8 cellular contexts compared by ENCODE assay signal in genomic region chr4:12431259-12431658, GRCh38.
DNase-seq lines count a peak whose midpoint lies in the region; ATAC-seq and TF ChIP-seq lines count a peak whose summit lies in the region.
"Not testable (repeated sequence)": the region's sequence is repeated elsewhere in the genome, so short reads cannot be mapped to it uniquely, and the experiment has no call there.

No MANE protein-coding gene starts in this region.

- peak overlapping the region; percentile 21 for H3K4me2 ChIP-seq in HCT116 (ENCODE audit: low read length)
- not testable (repeated sequence) for H3K4me2 ChIP-seq in PC-3 (ENCODE audit: low read length); mammary epithelial cell (ENCODE audit: insufficient read depth, low read depth, low read length)

- H3F3A ChIP-seq in PC-3 (ENCODE audit: low read length, unreplicated experiment): not testable (repeated sequence)

- TF ChIP-seq POLR2A in HCT116 (IDR thresholded peaks at IDR 0.05; ENCODE audit: borderline replicate concordance, extremely low read depth, insufficient read depth, insufficient read length): not testable (repeated sequence)

- not testable (repeated sequence) for H3K27ac Mint-ChIP-seq in Calu3 (ENCODE audit: unreplicated experiment); activated CD4-positive, alpha-beta T cell treated with anti-CD3 and anti-CD28 coated beads, Interleukin-2, amount 10 ng/mL, durations not matched to agents 24 days and 14 days
- peak overlapping the region; percentile 46 for H3K27ac Mint-ChIP-seq in endodermal cell

- H3K9me3 ChIP-seq in HCT116 (ENCODE audit: control insufficient read depth in 1 of 2, insufficient read depth in 1 of 2, low read depth in 1 of 2, low read length in 2 of 2); PC-3 (ENCODE audit: low read length); endodermal cell (ENCODE audit: control insufficient read depth, low read length): not testable (repeated sequence)
- H3K9me3 ChIP-seq in mammary epithelial cell (replicated peaks; ENCODE audit: insufficient read depth, low read length): peaks cover 15% of the 10 kb centered on the region

- RAD21 ChIA-PET in HCT116 (lab: Charles Lee; ENCODE audit: low non-redundant PET in 1 of 2, low total read pairs in 2 of 2, uncharacterized antibody in 2 of 2, unreplicated experiment in 2 of 2): not testable (repeated sequence)

- 71% methylated on average over 7 of the region's 7 CpGs for WGBS in mammary epithelial cell (ENCODE audit: low coverage, missing lambda C conversion rate)
- WGBS in endodermal cell (ENCODE audit: insufficient coverage in 1 of 2, insufficient read length in 1 of 2), 2 experiments: 83 to 99% methylated on average over 2 to 7 of the region's 7 CpGs

- H3K4me1 Mint-ChIP-seq in Calu3 (ENCODE audit: low read depth, unreplicated experiment) (peaks cover 18% of the 10 kb centered on the region), endodermal cell (peaks cover 25% of the 10 kb centered on the region)
- H3K4me1 Mint-ChIP-seq in activated CD4-positive, alpha-beta T cell treated with anti-CD3 and anti-CD28 coated beads, Interleukin-2, amount 10 ng/mL, durations not matched to agents 24 days and 14 days: not testable (repeated sequence)

- H3K4me1 ChIP-seq in HCT116 (ENCODE audit: control insufficient read depth in 1 of 2, insufficient read depth in 2 of 2, low read length in 2 of 2): peaks cover 0 to 10% of the 10 kb centered on the region in 2 experiments; a peak in 2 of 4 replicates
- not testable (repeated sequence) for H3K4me1 ChIP-seq in PC-3 (ENCODE audit: insufficient read depth, low read length); mammary epithelial cell (ENCODE audit: insufficient read depth, low read length); endodermal cell (ENCODE audit: control insufficient read depth, insufficient read depth, low read length); foreskin keratinocyte

- not testable (repeated sequence) for H3K9me3 Mint-ChIP-seq in Calu3 (ENCODE audit: low read depth, unreplicated experiment); endodermal cell
- H3K9me3 Mint-ChIP-seq in activated CD4-positive, alpha-beta T cell treated with anti-CD3 and anti-CD28 coated beads, Interleukin-2, amount 10 ng/mL, durations not matched to agents 24 days and 14 days: peaks cover 15% of the 10 kb centered on the region

- dilution Hi-C loops in mammary epithelial cell (cut with HindIII; ENCODE audit: low sequenced_read_pairs): not testable (repeated sequence)

- H3K27me3 ChIP-seq in HCT116 (ENCODE audit: insufficient read depth, low read length); PC-3 (ENCODE audit: low read length); mammary epithelial cell (ENCODE audit: insufficient read depth, low read length); endodermal cell (ENCODE audit: control insufficient read depth, insufficient read depth, low read length, poor library complexity, severe bottlenecking); foreskin keratinocyte: not testable (repeated sequence)

- POLR2A ChIA-PET in HCT116 (lab: Charles Lee); PC-3 (lab: Charles Lee; ENCODE audit: unreplicated experiment): not testable (repeated sequence)

- not testable (repeated sequence) for H3K36me3 Mint-ChIP-seq in Calu3 (ENCODE audit: insufficient read depth, unreplicated experiment); activated CD4-positive, alpha-beta T cell treated with anti-CD3 and anti-CD28 coated beads, Interleukin-2, amount 10 ng/mL, durations not matched to agents 24 days and 14 days (ENCODE audit: low read depth); endodermal cell (ENCODE audit: low read depth)

- not testable (repeated sequence) for H3K27me3 Mint-ChIP-seq in Calu3 (ENCODE audit: unreplicated experiment); activated CD4-positive, alpha-beta T cell treated with anti-CD3 and anti-CD28 coated beads, Interleukin-2, amount 10 ng/mL, durations not matched to agents 24 days and 14 days; endodermal cell (ENCODE audit: insufficient read depth)

- in situ Hi-C loops in mammary epithelial cell (cut with MboI; ENCODE audit: low sequenced_read_pairs in 2 of 2): not testable (repeated sequence)

- not testable (repeated sequence) for H2AFZ ChIP-seq in HCT116 (ENCODE audit: low read depth, low read length, poor library complexity, severe bottlenecking); PC-3 (ENCODE audit: low read length); mammary epithelial cell (ENCODE audit: low read depth, low read length)

- H3K36me3 ChIP-seq in HCT116 (ENCODE audit: control insufficient read depth in 1 of 2, insufficient read depth in 2 of 2, low read length in 2 of 2); PC-3 (ENCODE audit: low read depth, low read length); mammary epithelial cell (ENCODE audit: insufficient read depth, low read length); endodermal cell (ENCODE audit: control insufficient read depth, insufficient read depth, low read length): not testable (repeated sequence)

- H4K20me1 ChIP-seq in HCT116 (ENCODE audit: insufficient read depth); PC-3 (ENCODE audit: low read length); mammary epithelial cell (ENCODE audit: insufficient read depth, low read length): not testable (repeated sequence)

- intact Hi-C loops in Calu3 (cut with micrococcal nuclease; ENCODE audit: unreplicated experiment); HCT116 (cut with micrococcal nuclease); PC-3 (cut with micrococcal nuclease); activated CD4-positive, alpha-beta T cell treated with anti-CD3 and anti-CD28 coated beads, Interleukin-2, amount 10 ng/mL, durations not matched to agents 24 days and 14 days (cut with micrococcal nuclease); mammary epithelial cell (cut with micrococcal nuclease): not testable (repeated sequence)

- H3K27ac ChIP-seq in HCT116 (ENCODE audit: low read depth, low read length); PC-3 (ENCODE audit: low read length); mammary epithelial cell (ENCODE audit: insufficient read depth, low read depth, low read length); endodermal cell (ENCODE audit: low read depth, low read length): not testable (repeated sequence)
- peak overlapping the region; percentile 32 for H3K27ac ChIP-seq in foreskin keratinocyte

- not testable (repeated sequence) for H3K79me2 ChIP-seq in HCT116 (ENCODE audit: insufficient read depth, low read length); PC-3 (ENCODE audit: low read length); mammary epithelial cell (ENCODE audit: insufficient read depth, low read length)

- DNase-seq in Calu3: peak; percentile 4
- peak; percentile 19 for DNase-seq in HCT116 (ENCODE audit: low read depth, low spot score)
- DNase-seq in PC-3: peak; percentile 4
- peak; percentile 14 for DNase-seq in activated CD4-positive, alpha-beta T cell treated with anti-CD3 and anti-CD28 coated beads, Interleukin-2, amount 10 ng/mL, durations not matched to agents 24 days and 14 days
- DNase-seq in mammary epithelial cell: peak; percentile 6
- DNase-seq in endodermal cell, foreskin keratinocyte: not testable (repeated sequence)
- peak; percentile 31 for DNase-seq in mucosa of gallbladder (ENCODE audit: low spot score)

- not testable (repeated sequence) for BruUV-seq in Calu3 (replicated peaks; lab: Mats Ljungman, UMichigan); HCT116 (replicated peaks; lab: Mats Ljungman, UMichigan); PC-3 (replicated peaks; lab: Mats Ljungman, UMichigan); mammary epithelial cell (replicated peaks; lab: Mats Ljungman, UMichigan)

- not testable (repeated sequence) for TF ChIP-seq CTCF in Calu3 (IDR thresholded peaks at IDR 0.05; ENCODE audit: unreplicated experiment); HCT116 (IDR thresholded peaks at IDR 0.05 in 2 of 3, conservative IDR thresholded peaks at IDR 0.05 in 1 of 3; ENCODE audit: borderline replicate concordance in 1 of 3, insufficient read depth in 1 of 3, low read depth in 2 of 3, low read length in 2 of 3); PC-3 (conservative IDR thresholded peaks at IDR 0.05; ENCODE audit: low read depth, low read length); mammary epithelial cell (conservative IDR thresholded peaks at IDR 0.05 in 1 of 2, IDR thresholded peaks at IDR 0.05 in 1 of 2; ENCODE audit: extremely low read depth in 1 of 2, insufficient read depth in 1 of 2, low read depth in 1 of 2, low read length in 2 of 2); endodermal cell (conservative IDR thresholded peaks at IDR 0.05); foreskin keratinocyte (conservative IDR thresholded peaks at IDR 0.05)

- not testable (repeated sequence) for ATAC-seq in HCT116, PC-3
- ATAC-seq in foreskin keratinocyte: peak; percentile 44

- not testable (repeated sequence) for H3K4me3 ChIP-seq in HCT116 (replicated peaks in 1 of 2; ENCODE audit: low read depth in 1 of 2, low read length in 2 of 2); PC-3 (ENCODE audit: low read length); mammary epithelial cell (replicated peaks in 1 of 3; ENCODE audit: insufficient read depth in 1 of 3, low read depth in 2 of 3, low read length in 3 of 3)
- peak overlapping the region; percentile 0 for H3K4me3 ChIP-seq in endodermal cell (ENCODE audit: low read length)

- H3K4me3 Mint-ChIP-seq in Calu3 (ENCODE audit: low read depth, unreplicated experiment); activated CD4-positive, alpha-beta T cell treated with anti-CD3 and anti-CD28 coated beads, Interleukin-2, amount 10 ng/mL, durations not matched to agents 24 days and 14 days; endodermal cell: not testable (repeated sequence)

- H3K9ac ChIP-seq in HCT116 (ENCODE audit: low read length); PC-3 (ENCODE audit: low read length); mammary epithelial cell (ENCODE audit: insufficient read depth, low read length); endodermal cell (ENCODE audit: extremely low read depth, low read length, poor library complexity, severe bottlenecking): not testable (repeated sequence)

- CTCF ChIA-PET in Calu3 (lab: Charles Lee); HCT116 (lab: Charles Lee); PC-3 (lab: Charles Lee); mammary epithelial cell (lab: Charles Lee; ENCODE audit: low non-redundant PET): not testable (repeated sequence)

- H3K9me2 ChIP-seq in HCT116 (ENCODE audit: insufficient read depth); PC-3 (replicated peaks; ENCODE audit: low read length): not testable (repeated sequence)

- not testable (repeated sequence) for TF ChIP-seq RAD21 in HCT116 (IDR thresholded peaks at IDR 0.05; ENCODE audit: low read depth)
